Comparison of ENCODE assay signal across 12 cellular contexts in genomic region chr21:17726047-17726446, GRCh38.
DNase-seq lines count a peak whose midpoint lies in the region; ATAC-seq and TF ChIP-seq lines count a peak whose summit lies in the region.
"Had no signal": no experiment of that assay in that cellular context is flagged by ENCODE, and none has a peak within 500 bp of the region (broad histone marks: within the 10 kb centered on the region; RNA-seq: fewer than 3 reads in every experiment).

No MANE protein-coding gene starts in this region.

- H4K20me1 ChIP-seq in HCT116 (ENCODE audit: insufficient read depth) (no peaks in the 10 kb centered on the region), smooth muscle cell (ENCODE audit: low read depth) (no peaks in the 10 kb centered on the region)

- no peak overlapping the region for H3K27ac ChIP-seq in HCT116 (ENCODE audit: low read depth, low read length)
- no peak overlapping the region for H3K27ac ChIP-seq in Panc1 (ENCODE audit: low read length)
- no peak overlapping the region for H3K27ac ChIP-seq in smooth muscle cell (ENCODE audit: low read depth)

- H3K9me3 Mint-ChIP-seq in CD14-positive monocyte, result peaks cover 3 to 10% (median 5%) of the 10 kb centered on the region in 7 donors

- no peaks in the 10 kb centered on the region for H3K36me3 ChIP-seq in HCT116 (ENCODE audit: control insufficient read depth in 1 of 2, insufficient read depth in 2 of 2, low read length in 2 of 2)
- no peaks in the 10 kb centered on the region for H3K36me3 ChIP-seq in Panc1 (ENCODE audit: control insufficient read depth, insufficient read depth, low read length)
- H3K36me3 ChIP-seq in smooth muscle cell (ENCODE audit: low read depth), result no peaks in the 10 kb centered on the region

- intact Hi-C loops in CD14-positive monocyte (cut with micrococcal nuclease) (no loop called here), HCT116 (cut with micrococcal nuclease) (no loop called here), Panc1 (cut with micrococcal nuclease; ENCODE audit: unreplicated experiment) (no loop called here)

- no peak overlapping the region for H3K9ac ChIP-seq in HCT116 (ENCODE audit: low read length)
- no peak overlapping the region for H3K9ac ChIP-seq in smooth muscle cell (ENCODE audit: low read depth)

- TF ChIP-seq RAD21 in HCT116 (IDR thresholded peaks at IDR 0.05; ENCODE audit: low read depth), result 0 out of 2 replicates have a peak, but pooled peaks have one; percentile 4

- POLR2A ChIA-PET in HCT116 (lab: Charles Lee), result no interaction called here
- POLR2A ChIA-PET in Panc1 (lab: Charles Lee), result no interaction called here

- H3K79me2 ChIP-seq in HCT116 (ENCODE audit: insufficient read depth, low read length), result no peaks in the 10 kb centered on the region
- H3K79me2 ChIP-seq in smooth muscle cell (ENCODE audit: low read depth), result no peaks in the 10 kb centered on the region

- RAD21 ChIA-PET in HCT116 (lab: Charles Lee; ENCODE audit: low non-redundant PET in 1 of 2, low total read pairs in 2 of 2, uncharacterized antibody in 2 of 2, unreplicated experiment in 2 of 2), result no interaction called here

- TF ChIP-seq POLR2A in HCT116 (IDR thresholded peaks at IDR 0.05; ENCODE audit: borderline replicate concordance, extremely low read depth, insufficient read depth, insufficient read length), result no peak

- no peaks in the 10 kb centered on the region for H3K9me2 ChIP-seq in HCT116 (ENCODE audit: insufficient read depth)

- CTCF ChIA-PET in HCT116 (lab: Charles Lee) (no interaction called here), Panc1 (lab: Charles Lee) (no interaction called here)

- H3K36me3 Mint-ChIP-seq in CD14-positive monocyte, result no peaks in the 10 kb centered on the region
- H3K36me3 Mint-ChIP-seq: brain; stimulated activated naive B cell treated with anti-CD40 and anti-IgM and Interleukin-4, amounts not matched to agents 10 μg/mL and 1 μg/mL and 100 μg/mL, for 72 hours had no signal

- H3K4me3 Mint-ChIP-seq in CD14-positive monocyte, result no peak overlapping the region
- H3K4me3 Mint-ChIP-seq: brain; stimulated activated naive B cell treated with anti-CD40 and anti-IgM and Interleukin-4, amounts not matched to agents 10 μg/mL and 1 μg/mL and 100 μg/mL, for 72 hours had no signal

- H2AFZ ChIP-seq in HCT116 (ENCODE audit: low read depth, low read length, poor library complexity, severe bottlenecking), result no peak overlapping the region
- no peak overlapping the region for H2AFZ ChIP-seq in smooth muscle cell (ENCODE audit: low read depth)

- no peaks in the 10 kb centered on the region for H3K4me1 ChIP-seq in HCT116 (ENCODE audit: control insufficient read depth in 1 of 2, insufficient read depth in 2 of 2, low read length in 2 of 2)
- no peaks in the 10 kb centered on the region for H3K4me1 ChIP-seq in Panc1 (ENCODE audit: control insufficient read depth, insufficient read depth, low read length)
- H3K4me1 ChIP-seq in smooth muscle cell (ENCODE audit: low read depth), result no peaks in the 10 kb centered on the region

- H3K4me2 ChIP-seq in HCT116 (ENCODE audit: low read length) (no peak overlapping the region), smooth muscle cell (no peak overlapping the region)

- TF ChIP-seq CTCF in CD14-positive monocyte (IDR thresholded peaks at IDR 0.05), result peak; percentile 33
- peak in 2 of 3 experiments; percentile 39 to 54; a peak in 4 of 6 replicates for TF ChIP-seq CTCF in HCT116 (IDR thresholded peaks at IDR 0.05 in 2 of 3, conservative IDR thresholded peaks at IDR 0.05 in 1 of 3; ENCODE audit: borderline replicate concordance in 1 of 3, insufficient read depth in 1 of 3, low read depth in 2 of 3, low read length in 2 of 3)
- TF ChIP-seq CTCF in Panc1 (IDR thresholded peaks at IDR 0.05), result peak; percentile 28; the same call in 1 of the 2 replicates
- no peak for TF ChIP-seq CTCF in smooth muscle cell (IDR thresholded peaks at IDR 0.05; ENCODE audit: borderline replicate concordance, insufficient read depth, poor library complexity, severe bottlenecking)

- no peak overlapping the region for H3K27ac Mint-ChIP-seq in CD14-positive monocyte
- H3K27ac Mint-ChIP-seq: brain; stimulated activated naive B cell treated with anti-CD40 and anti-IgM and Interleukin-4, amounts not matched to agents 10 μg/mL and 1 μg/mL and 100 μg/mL, for 72 hours had no signal

- DNase-seq in CD14-positive monocyte (ENCODE audit: low spot score) (no peak), HCT116 (ENCODE audit: low read depth, low spot score) (peak; percentile 23), Panc1 (ENCODE audit: low read depth, low spot score) (no peak), foreskin melanocyte (peak; percentile 11), smooth muscle cell (lab: John Stamatoyannopoulos, UW; ENCODE audit: unreplicated experiment) (no peak), GDM1 (lab: John Stamatoyannopoulos, UW) (no peak), NCI-H2081 treated with DMSO at 0.1 percent for 48 hours (lab: John Stamatoyannopoulos, UW) (no peak)
- DNase-seq: EL; stimulated activated naive B cell treated with anti-CD40 and anti-IgM and Interleukin-4, amounts not matched to agents 10 μg/mL and 1 μg/mL and 100 μg/mL, for 72 hours; T-helper 2 cell had no signal

- in situ Hi-C loops in Panc1 (cut with HindIII; ENCODE audit: low pct_unique_long_range_greater_than_20kb, low sequenced_read_pairs), result no loop called here

- H3K9me3 ChIP-seq in HCT116 (ENCODE audit: control insufficient read depth in 1 of 2, insufficient read depth in 1 of 2, low read depth in 1 of 2, low read length in 2 of 2), result no peaks in the 10 kb centered on the region
- no peaks in the 10 kb centered on the region for H3K9me3 ChIP-seq in Panc1 (ENCODE audit: control insufficient read depth, insufficient read depth, low read depth, low read length)
- no peaks in the 10 kb centered on the region for H3K9me3 ChIP-seq in smooth muscle cell (replicated peaks; ENCODE audit: low read depth)

- 91% methylated on average over 1 of the region's 1 CpG for WGBS in smooth muscle cell (ENCODE audit: low lambda C conversion rate)

- no peaks in the 10 kb centered on the region for H3F3A ChIP-seq in smooth muscle cell (ENCODE audit: low read depth)

- ATAC-seq in HCT116 (peak; percentile 79), Panc1 (no peak), HG02571 (IDR thresholded peaks at IDR 0.05; ENCODE audit: unreplicated experiment) (no peak)
- ATAC-seq: stimulated activated naive B cell treated with anti-CD40 and anti-IgM and Interleukin-4, amounts not matched to agents 10 μg/mL and 1 μg/mL and 100 μg/mL, for 72 hours had no signal

- H3K27me3 ChIP-seq in HCT116 (ENCODE audit: insufficient read depth, low read length) (no peaks in the 10 kb centered on the region), Panc1 (ENCODE audit: control insufficient read depth, insufficient read depth, low read length) (no peaks in the 10 kb centered on the region), smooth muscle cell (ENCODE audit: low read depth) (no peaks in the 10 kb centered on the region)

- H3K4me3 ChIP-seq in HCT116 (replicated peaks in 1 of 2; ENCODE audit: low read depth in 1 of 2, low read length in 2 of 2) (no peak overlapping the region), Panc1 (ENCODE audit: low read depth in 2 of 2, low read length in 2 of 2) (no peak overlapping the region), smooth muscle cell (no peak overlapping the region)

- H3K27me3 Mint-ChIP-seq in CD14-positive monocyte (ENCODE audit: low read depth in 3 of 3), result peaks cover 0 to 5% (median 3%) of the 10 kb centered on the region in 3 donors
- H3K27me3 Mint-ChIP-seq: stimulated activated naive B cell treated with anti-CD40 and anti-IgM and Interleukin-4, amounts not matched to agents 10 μg/mL and 1 μg/mL and 100 μg/mL, for 72 hours had no signal

- H3K4me1 Mint-ChIP-seq in CD14-positive monocyte, result peaks cover 9% of the 10 kb centered on the region
- H3K4me1 Mint-ChIP-seq: brain; stimulated activated naive B cell treated with anti-CD40 and anti-IgM and Interleukin-4, amounts not matched to agents 10 μg/mL and 1 μg/mL and 100 μg/mL, for 72 hours had no signal

- no TSS peak for BruUV-seq in HCT116 (replicated peaks; lab: Mats Ljungman, UMichigan)
- no TSS peak for BruUV-seq in Panc1 (replicated peaks; lab: Mats Ljungman, UMichigan)

TF ChIP-seq in HCT116, 20 proteins besides CTCF, POLR2A, EP300 and RAD21 (continues in another document):
- TF ChIP-seq MAX (IDR thresholded peaks at IDR 0.05) (no peak), SIN3A (IDR thresholded peaks at IDR 0.05; ENCODE audit: low read depth) (no peak), ATF3 (IDR thresholded peaks at IDR 0.05) (no peak), JUND (IDR thresholded peaks at IDR 0.05) (no peak), EZH2phosphoT487 (IDR thresholded peaks at IDR 0.05; ENCODE audit: borderline replicate concordance) (no peak), SRF (IDR thresholded peaks at IDR 0.05; ENCODE audit: low read depth) (no peak), REST (IDR thresholded peaks at IDR 0.05; ENCODE audit: low read depth) (no peak)

Comparison
In these comparisons a context has a peak if more than half of its experiments do, and no peak if none do; other contexts are left out.
1. DNase-seq: peak in HCT116 (single experiment) and foreskin melanocyte (single experiment); none in CD14-positive monocyte (single experiment), Panc1 (single experiment), smooth muscle cell (single experiment), GDM1 (single experiment) and NCI-H2081 treated with DMSO at 0.1 percent for 48 hours (single experiment).